ENCODE assay signal across 8 cellular contexts in genomic region chr13:75480691-75481175, GRCh38. TPM values are rescaled to one million over a fixed set of nuclear protein-coding genes. Genes with fewer than 3 reads are reported as not detected.
DNase-seq lines count a peak whose midpoint lies in the region; ATAC-seq and TF ChIP-seq lines count a peak whose summit lies in the region.

No MANE protein-coding gene starts in this region.

- H3K23me2 ChIP-seq in H9 (ENCODE audit: insufficient read length, low read depth, low read length, poor library complexity, severe bottlenecking): no peaks in the 10 kb centered on the region

- no peak overlapping the region for H2BK5ac ChIP-seq in H9 (ENCODE audit: insufficient read length, low read length)

- H3K56ac ChIP-seq in H9 (ENCODE audit: insufficient read length, low read depth, low read length): no peak overlapping the region

- peaks cover 18% of the 10 kb centered on the region for H3K27me3 Mint-ChIP-seq in H9 (ENCODE audit: low read depth)
- H3K27me3 Mint-ChIP-seq in activated T-helper 2 cell treated with anti-CD3 and anti-CD28 coated beads, Interferon-gamma antibody, Interleukin-2, Interleukin-4, amounts not matched to agents 10 μg/mL and 5 μg/mL and 100 μg/mL, durations not matched to agents 14 hours and 24 hours and 36 hours (ENCODE audit: low read depth): peaks cover 48% of the 10 kb centered on the region

- no peak overlapping the region for H2BK15ac ChIP-seq in H9 (ENCODE audit: low read depth, low read length)

- H3K79me1 ChIP-seq in H9 (ENCODE audit: insufficient read depth, low read depth, low read length, poor library complexity, severe bottlenecking): no peaks in the 10 kb centered on the region

- no peaks in the 10 kb centered on the region for H3K4me1 ChIP-seq in H9 (ENCODE audit: insufficient read depth, low read length)

- no peaks in the 10 kb centered on the region for H4K20me1 ChIP-seq in H9 (ENCODE audit: control insufficient read depth, insufficient read depth, insufficient read length)

- no peak overlapping the region for H3K9ac ChIP-seq in H9 (ENCODE audit: extremely low read depth, insufficient read length, low read length)

- no peak overlapping the region for H2BK120ac ChIP-seq in H9 (ENCODE audit: low read depth, low read length, poor library complexity, severe bottlenecking)

- DNase-seq in DMS153 treated with DMSO at 0.1 percent for 48 hours (lab: John Stamatoyannopoulos, UW; ENCODE audit: unreplicated experiment) (peak; percentile 43), H9 (peak; percentile 72), NCI-H2171 (lab: John Stamatoyannopoulos, UW) (peak; percentile 41), glomerular visceral epithelial cell (ENCODE audit: extremely low spot score) (peak; percentile 68), occipital lobe (lab: John Stamatoyannopoulos, UW) (peak; percentile 36)
- DNase-seq in activated T-helper 2 cell treated with anti-CD3 and anti-CD28 coated beads, Interferon-gamma antibody, Interleukin-2, Interleukin-4, amounts not matched to agents 10 μg/mL and 5 μg/mL and 100 μg/mL, durations not matched to agents 14 hours and 24 hours and 36 hours (ENCODE audit: low spot score): peak; percentile 20

- peak overlapping the region; percentile 88 to 99 for H3K4me3 Mint-ChIP-seq in H9
- peak overlapping the region; percentile 86 for H3K4me3 Mint-ChIP-seq in activated T-helper 2 cell treated with anti-CD3 and anti-CD28 coated beads, Interferon-gamma antibody, Interleukin-2, Interleukin-4, amounts not matched to agents 10 μg/mL and 5 μg/mL and 100 μg/mL, durations not matched to agents 14 hours and 24 hours and 36 hours (ENCODE audit: low read depth)

- intact Hi-C loops in activated T-helper 2 cell treated with anti-CD3 and anti-CD28 coated beads, Interferon-gamma antibody, Interleukin-2, Interleukin-4, amounts not matched to agents 10 μg/mL and 5 μg/mL and 100 μg/mL, durations not matched to agents 14 hours and 24 hours and 36 hours (cut with micrococcal nuclease): loop anchor here (2.0 to 5.0 kb wide), 3 partner anchors 108 to 1407 kb away; partner anchors contain the start of genes KCTD12 and LMO7

- no peak overlapping the region for H3K4ac ChIP-seq in H9 (ENCODE audit: low read depth, low read length)

- H3K23ac ChIP-seq in H9 (ENCODE audit: insufficient read length, low read depth, low read length): no peak overlapping the region

- H2BK12ac ChIP-seq in H9 (ENCODE audit: insufficient read length, low read depth, low read length): no peak overlapping the region

- H2BK20ac ChIP-seq in H9 (ENCODE audit: low read depth, low read length, poor library complexity, severe bottlenecking): no peak overlapping the region

- H4K91ac ChIP-seq in H9 (ENCODE audit: insufficient read length, low read depth, low read length): no peak overlapping the region

- H3K14ac ChIP-seq in H9 (ENCODE audit: insufficient read depth, low read length): 0 out of 2 replicates have a peak overlapping the region, but pooled peaks have one; percentile 1

- H3K4me1 Mint-ChIP-seq in H9: peaks cover 29 to 32% of the 10 kb centered on the region in 2 experiments
- peaks cover 15% of the 10 kb centered on the region for H3K4me1 Mint-ChIP-seq in activated T-helper 2 cell treated with anti-CD3 and anti-CD28 coated beads, Interferon-gamma antibody, Interleukin-2, Interleukin-4, amounts not matched to agents 10 μg/mL and 5 μg/mL and 100 μg/mL, durations not matched to agents 14 hours and 24 hours and 36 hours (ENCODE audit: low read depth)

- WGBS in H9 (ENCODE audit: extremely low coverage, insufficient read length, low lambda C conversion rate): no CpG with 5 or more reads among the region's 47 CpGs

- ATAC-seq in HG03097 (IDR thresholded peaks at IDR 0.05; ENCODE audit: low FRiP score, unreplicated experiment) (no peak), HG02763 (IDR thresholded peaks at IDR 0.05; ENCODE audit: unreplicated experiment) (no peak)

- no peak overlapping the region for H3K27ac ChIP-seq in H9 (ENCODE audit: insufficient read length, low read depth, low read length)

- H3K9me3 ChIP-seq in H9 (ENCODE audit: control insufficient read depth, low read depth, low read length): no peaks in the 10 kb centered on the region

- peaks cover 0 to 8% (median 0%) of the 10 kb centered on the region in 3 experiments; a peak in 3 of 7 replicates for H3K36me3 Mint-ChIP-seq in H9 (ENCODE audit: insufficient read depth in 1 of 3, low read depth in 3 of 3)
- peaks cover 3% of the 10 kb centered on the region for H3K36me3 Mint-ChIP-seq in activated T-helper 2 cell treated with anti-CD3 and anti-CD28 coated beads, Interferon-gamma antibody, Interleukin-2, Interleukin-4, amounts not matched to agents 10 μg/mL and 5 μg/mL and 100 μg/mL, durations not matched to agents 14 hours and 24 hours and 36 hours (ENCODE audit: low read depth)

- peak overlapping the region in 1 of 3 experiments; percentile 95; a peak in 2 of 7 replicates for H3K27ac Mint-ChIP-seq in H9
- H3K27ac Mint-ChIP-seq in activated T-helper 2 cell treated with anti-CD3 and anti-CD28 coated beads, Interferon-gamma antibody, Interleukin-2, Interleukin-4, amounts not matched to agents 10 μg/mL and 5 μg/mL and 100 μg/mL, durations not matched to agents 14 hours and 24 hours and 36 hours: peak overlapping the region; percentile 52

- H3K27me3 ChIP-seq in H9 (ENCODE audit: insufficient read depth, low read length): no peaks in the 10 kb centered on the region

- H3K9me3 Mint-ChIP-seq in H9: no peaks in the 10 kb centered on the region; a peak in 1 of 5 replicates
- no peaks in the 10 kb centered on the region for H3K9me3 Mint-ChIP-seq in activated T-helper 2 cell treated with anti-CD3 and anti-CD28 coated beads, Interferon-gamma antibody, Interleukin-2, Interleukin-4, amounts not matched to agents 10 μg/mL and 5 μg/mL and 100 μg/mL, durations not matched to agents 14 hours and 24 hours and 36 hours

- no peak overlapping the region for H4K8ac ChIP-seq in H9 (replicated peaks; ENCODE audit: insufficient read length, low read depth, low read length)

- H4K5ac ChIP-seq in H9 (ENCODE audit: insufficient read length, low read depth, low read length): no peak overlapping the region

- H2AFZ ChIP-seq in H9 (ENCODE audit: low read length): no peak overlapping the region

- TF ChIP-seq CTCF in H9 (conservative IDR thresholded peaks at IDR 0.05): no peak

- peaks cover 4% of the 10 kb centered on the region; the same call in 1 of the 2 replicates for H3K79me2 ChIP-seq in H9 (ENCODE audit: insufficient read depth, low read length)

- H3K4me2 ChIP-seq in H9 (ENCODE audit: insufficient read depth, insufficient read length, low read length): peak overlapping the region; percentile 85

- H2AK5ac ChIP-seq in H9 (ENCODE audit: insufficient read length, low read length): no peak overlapping the region

- H3K18ac ChIP-seq in H9 (ENCODE audit: insufficient read length, low read depth, low read length): no peak overlapping the region

- no peak overlapping the region for H3T11ph ChIP-seq in H9 (ENCODE audit: low read length)

RNA-seq across cellular contexts. Expression of gene TBC1D4, which starts 1.2 kb away (rescaled TPM):
- 10.5 and 11.1 TPM in 2 replicates for total RNA-seq in H9 (2021)
- 36.4 and 39.7 TPM in 2 replicates for total RNA-seq in activated T-helper 2 cell treated with anti-CD3 and anti-CD28 coated beads, Interferon-gamma antibody, Interleukin-2, Interleukin-4, amounts not matched to agents 10 μg/mL and 5 μg/mL and 100 μg/mL, durations not matched to agents 14 hours and 24 hours and 36 hours
- 17.6 TPM for total RNA-seq in occipital lobe

RNA-seq across cellular contexts. Expression of gene COMMD6, which starts 56.9 kb away (rescaled TPM):
- 131 and 142 TPM in 2 replicates for total RNA-seq in H9 (2021)
- total RNA-seq in activated T-helper 2 cell treated with anti-CD3 and anti-CD28 coated beads, Interferon-gamma antibody, Interleukin-2, Interleukin-4, amounts not matched to agents 10 μg/mL and 5 μg/mL and 100 μg/mL, durations not matched to agents 14 hours and 24 hours and 36 hours: 120 TPM in 2 replicates
- total RNA-seq in occipital lobe: 103 TPM

Comparison
In these comparisons a context has a peak if more than half of its experiments do, and no peak if none do; other contexts are left out.
1. DNase-seq: peak in every context shown above with its lines; median percentile 72 in H9; 68 in glomerular visceral epithelial cell; 43 in DMS153 treated with DMSO at 0.1 percent for 48 hours; 41 in NCI-H2171; 36 in occipital lobe; 20 in activated T-helper 2 cell treated with anti-CD3 and anti-CD28 coated beads, Interferon-gamma antibody, Interleukin-2, Interleukin-4, amounts not matched to agents 10 μg/mL and 5 μg/mL and 100 μg/mL, durations not matched to agents 14 hours and 24 hours and 36 hours.